Comparison of ENCODE assay signal across 1 cellular context in the genomic region with DNA sequence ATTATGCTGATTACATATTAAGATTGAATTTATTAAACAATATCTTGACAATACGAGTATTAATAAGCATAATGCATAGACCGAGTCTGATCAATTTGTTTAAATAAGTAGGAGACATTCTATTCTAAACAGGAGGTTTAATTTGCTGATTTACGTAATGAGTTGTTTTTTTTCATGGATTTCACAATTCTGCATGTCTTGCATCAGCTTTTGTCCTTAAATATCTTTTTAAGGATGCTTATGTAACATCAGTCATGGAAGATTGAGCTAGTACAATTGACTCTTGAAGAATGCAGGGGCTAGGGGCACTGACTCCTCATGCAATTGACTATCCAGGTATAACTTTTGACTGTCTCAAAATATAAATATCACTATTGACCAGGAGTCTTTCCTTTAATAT.
TF ChIP-seq lines count a peak whose summit lies in the region.

No MANE protein-coding gene starts in this region.

TF ChIP-seq in HepG2, 621 proteins besides CTCF, POLR2A, EP300 and RAD21 (continued from another document):
- no peak for TF ChIP-seq ISX (CRISPR knock-in tag; conservative IDR thresholded peaks at IDR 0.05)
- TF ChIP-seq GMEB1 (CRISPR knock-in tag; IDR thresholded peaks at IDR 0.05; ENCODE audit: borderline replicate concordance): no peak
- TF ChIP-seq ARID3A (IDR thresholded peaks at IDR 0.05; ENCODE audit: low read depth, low read length): no peak
- TF ChIP-seq, protein P1, sequence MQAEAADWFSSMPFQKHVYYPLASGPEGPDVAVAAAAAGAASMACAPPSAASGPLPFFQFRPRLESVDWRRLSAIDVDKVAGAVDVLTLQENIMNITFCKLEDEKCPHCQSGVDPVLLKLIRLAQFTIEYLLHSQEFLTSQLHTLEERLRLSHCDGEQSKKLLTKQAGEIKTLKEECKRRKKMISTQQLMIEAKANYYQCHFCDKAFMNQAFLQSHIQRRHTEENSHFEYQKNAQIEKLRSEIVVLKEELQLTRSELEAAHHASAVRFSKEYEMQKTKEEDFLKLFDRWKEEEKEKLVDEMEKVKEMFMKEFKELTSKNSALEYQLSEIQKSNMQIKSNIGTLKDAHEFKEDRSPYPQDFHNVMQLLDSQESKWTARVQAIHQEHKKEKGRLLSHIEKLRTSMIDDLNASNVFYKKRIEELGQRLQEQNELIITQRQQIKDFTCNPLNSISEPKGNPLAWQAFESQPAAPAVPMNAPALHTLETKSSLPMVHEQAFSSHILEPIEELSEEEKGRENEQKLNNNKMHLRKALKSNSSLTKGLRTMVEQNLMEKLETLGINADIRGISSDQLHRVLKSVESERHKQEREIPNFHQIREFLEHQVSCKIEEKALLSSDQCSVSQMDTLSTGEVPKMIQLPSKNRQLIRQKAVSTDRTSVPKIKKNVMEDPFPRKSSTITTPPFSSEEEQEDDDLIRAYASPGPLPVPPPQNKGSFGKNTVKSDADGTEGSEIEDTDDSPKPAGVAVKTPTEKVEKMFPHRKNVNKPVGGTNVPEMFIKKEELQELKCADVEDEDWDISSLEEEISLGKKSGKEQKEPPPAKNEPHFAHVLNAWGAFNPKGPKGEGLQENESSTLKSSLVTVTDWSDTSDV (CRISPR knock-in tag; IDR thresholded peaks at IDR 0.05): no peak
- TF ChIP-seq TARDBP (CRISPR knock-in tag; IDR thresholded peaks at IDR 0.05): no peak
- no peak for TF ChIP-seq PPARG (CRISPR knock-in tag; conservative IDR thresholded peaks at IDR 0.05)
TF ChIP-seq in HepG2: peak in this region for 0.
